Comparison of ENCODE assay signal across 21 cellular contexts in genomic region chr5:125492977-125493376, GRCh38.
DNase-seq lines count a peak whose midpoint lies in the region; ATAC-seq lines count a peak whose summit lies in the region.
"Had no signal": no experiment of that assay in that cellular context is flagged by ENCODE, and none has a peak within 500 bp of the region (broad histone marks: within the 10 kb centered on the region; RNA-seq: fewer than 3 reads in every experiment).

No MANE protein-coding gene starts in this region.

- peak; percentile 16 to 62 for DNase-seq in NCI-H524 (lab: John Stamatoyannopoulos, UW)
- DNase-seq in NCI-H524 treated with DMSO at 0.1 percent for 48 hours (lab: John Stamatoyannopoulos, UW) = no peak
- peak; percentile 65 for DNase-seq in NCI-H82 (lab: John Stamatoyannopoulos, UW)
- DNase-seq in A172 (ENCODE audit: low spot score) = no peak
- no peak for DNase-seq in NCI-H526 (lab: John Stamatoyannopoulos, UW)
- DNase-seq in C1 segment of cervical spinal cord (lab: John Stamatoyannopoulos, UW) = no peak
- DNase-seq: CD8-positive, alpha-beta memory T cell; GDM1; Karpas-422; MM.1S; NCI-H1092 treated with DMSO at 0.1 percent for 48 hours; NCI-H1694 treated with DMSO at 0.1 percent for 48 hours; NCI-H2107; NCI-H345; NCI-H748 treated with DMSO at 0.1 percent for 48 hours; PC-3; SW 1271; T-helper 2 cell had no signal

- ATAC-seq in esophagus mucosa (peak; percentile 17), HG03159 (IDR thresholded peaks at IDR 0.05; ENCODE audit: unreplicated experiment) (no peak)
- ATAC-seq: A549, PC-3 had no signal

Comparison
In these comparisons a context has a peak if more than half of its experiments do, and no peak if none do; other contexts are left out.
1. DNase-seq: peak in NCI-H524 (2 of 2) and NCI-H82 (single experiment); none in NCI-H524 treated with DMSO at 0.1 percent for 48 hours (single experiment), A172 (single experiment), NCI-H526 (0 of 2) and C1 segment of cervical spinal cord (0 of 14).